8 cellular contexts compared by ENCODE assay signal in genomic region chr10:50738974-50739617, GRCh38. TPM values are rescaled to one million over a fixed set of nuclear protein-coding genes. Genes with fewer than 3 reads are reported as not detected.
DNase-seq lines count a peak whose midpoint lies in the region; ATAC-seq and TF ChIP-seq lines count a peak whose summit lies in the region.
"Not testable (repeated sequence)": the region's sequence is repeated elsewhere in the genome, so short reads cannot be mapped to it uniquely, and the experiment has no call there.

No MANE protein-coding gene starts in this region.

- peaks cover 0 to 11% (median 0%) of the 10 kb centered on the region in 4 donors for H3K27me3 ChIP-seq in esophagus squamous epithelium
- H3K27me3 ChIP-seq in right lobe of liver; parathyroid adenoma (ENCODE audit: control insufficient read depth, insufficient read depth, low read length): not testable (repeated sequence)

- peak overlapping the region; percentile 93 for H3K4me3 Mint-ChIP-seq in T-helper 2 cell treated with Interferon-gamma antibody and Interleukin-4, amounts not matched to agents 5 μg/mL and 100 μg/mL, for 36 hours
- H3K4me3 Mint-ChIP-seq in type B pancreatic cell: peak overlapping the region; percentile 99

- peak overlapping the region; percentile 75 for H3K27ac Mint-ChIP-seq in T-helper 2 cell treated with Interferon-gamma antibody and Interleukin-4, amounts not matched to agents 5 μg/mL and 100 μg/mL, for 36 hours
- H3K27ac Mint-ChIP-seq in type B pancreatic cell: peak overlapping the region; percentile 87

- peak overlapping the region; percentile 77 for H3K4me3 ChIP-seq in astrocyte of the spinal cord (ENCODE audit: low read depth, low read length)
- H3K4me3 ChIP-seq in esophagus squamous epithelium: peak overlapping the region; percentile 61 to 80 (median 66)
- peak overlapping the region; percentile 56 to 77 (median 69) for H3K4me3 ChIP-seq in right lobe of liver
- peak overlapping the region; percentile 65 for H3K4me3 ChIP-seq in parathyroid adenoma (ENCODE audit: low read depth, low read length)

- TF ChIP-seq CTCF in astrocyte of the spinal cord (IDR thresholded peaks at IDR 0.05; ENCODE audit: low read depth, low read length); esophagus squamous epithelium (IDR thresholded peaks at IDR 0.05); right lobe of liver (IDR thresholded peaks at IDR 0.05); parathyroid adenoma (IDR thresholded peaks at IDR 0.05); type B pancreatic cell (conservative IDR thresholded peaks at IDR 0.05): not testable (repeated sequence)

- peaks cover 33% of the 10 kb centered on the region for H3K27me3 Mint-ChIP-seq in T-helper 2 cell treated with Interferon-gamma antibody and Interleukin-4, amounts not matched to agents 5 μg/mL and 100 μg/mL, for 36 hours (ENCODE audit: low read depth)
- H3K27me3 Mint-ChIP-seq in type B pancreatic cell: peaks cover 27% of the 10 kb centered on the region

- peaks cover 12% of the 10 kb centered on the region for H3K4me1 Mint-ChIP-seq in T-helper 2 cell treated with Interferon-gamma antibody and Interleukin-4, amounts not matched to agents 5 μg/mL and 100 μg/mL, for 36 hours (ENCODE audit: low read depth)
- not testable (repeated sequence) for H3K4me1 Mint-ChIP-seq in type B pancreatic cell (ENCODE audit: unreplicated experiment)

- peak overlapping the region; percentile 100 for H2AFZ ChIP-seq in parathyroid adenoma

- WGBS in esophagus squamous epithelium, 2 donors: 65 to 100% methylated on average over 2 to 10 of the region's 23 CpGs
- 58% methylated on average over 10 of the region's 23 CpGs for WGBS in right lobe of liver (ENCODE audit: insufficient coverage, low coverage, low lambda C conversion rate, missing lambda C conversion rate)

- peak overlapping the region; percentile 90 for H3K9ac ChIP-seq in ES-I3 (ENCODE audit: low read depth, low read length)
- peak overlapping the region; percentile 20 for H3K9ac ChIP-seq in parathyroid adenoma

- H3K27ac ChIP-seq in esophagus squamous epithelium: peak overlapping the region; percentile 74 to 82 (median 78)
- H3K27ac ChIP-seq in right lobe of liver: peak overlapping the region; percentile 48 to 68 (median 59)
- H3K27ac ChIP-seq in parathyroid adenoma: peak overlapping the region; percentile 76

- H3K9me3 Mint-ChIP-seq in T-helper 2 cell treated with Interferon-gamma antibody and Interleukin-4, amounts not matched to agents 5 μg/mL and 100 μg/mL, for 36 hours; type B pancreatic cell: not testable (repeated sequence)

- not testable (repeated sequence) for H3K9me3 ChIP-seq in ES-I3 (ENCODE audit: control insufficient read depth, insufficient read depth, low read length); esophagus squamous epithelium; right lobe of liver; parathyroid adenoma (ENCODE audit: control insufficient read depth, low read length)

- H3K4me2 ChIP-seq in parathyroid adenoma (ENCODE audit: low read length): peak overlapping the region; percentile 86

- in situ Hi-C loops in astrocyte of the spinal cord (cut with HindIII; ENCODE audit: low sequenced_read_pairs): not testable (repeated sequence)

- ATAC-seq in HG03558 (IDR thresholded peaks at IDR 0.05; ENCODE audit: extremely low read depth, unreplicated experiment): peak; percentile 3
- ATAC-seq in right lobe of liver: not testable (repeated sequence)

- not testable (repeated sequence) for H3K36me3 Mint-ChIP-seq in T-helper 2 cell treated with Interferon-gamma antibody and Interleukin-4, amounts not matched to agents 5 μg/mL and 100 μg/mL, for 36 hours (ENCODE audit: low read depth); type B pancreatic cell

- H3K79me2 ChIP-seq in parathyroid adenoma: not testable (repeated sequence)

- H3K36me3 ChIP-seq in ES-I3 (ENCODE audit: insufficient read depth, low read length); esophagus squamous epithelium; right lobe of liver; parathyroid adenoma (ENCODE audit: control insufficient read depth, insufficient read depth, low read length): not testable (repeated sequence)

- not testable (repeated sequence) for H3K4me1 ChIP-seq in ES-I3 (ENCODE audit: insufficient read depth, low read length); right lobe of liver; parathyroid adenoma
- H3K4me1 ChIP-seq in esophagus squamous epithelium: peaks cover 0 to 14% (median 0%) of the 10 kb centered on the region in 3 donors

- not testable (repeated sequence) for DNase-seq in T-helper 2 cell treated with Interferon-gamma antibody and Interleukin-4, amounts not matched to agents 5 μg/mL and 100 μg/mL, for 36 hours (ENCODE audit: low spot score); astrocyte of the spinal cord (ENCODE audit: low read depth, low spot score); esophagus squamous epithelium (lab: John Stamatoyannopoulos, UW); right lobe of liver; type B pancreatic cell (ENCODE audit: extremely low spot score, unreplicated experiment)

- intact Hi-C loops in esophagus squamous epithelium (cut with DNase I); right lobe of liver (cut with DNase I): not testable (repeated sequence)

- not testable (repeated sequence) for TF ChIP-seq POLR2A in esophagus squamous epithelium (IDR thresholded peaks at IDR 0.05); right lobe of liver (IDR thresholded peaks at IDR 0.05)

RNA-seq across cellular contexts. Expression of gene ASAH2B, which starts 0.6 kb away (rescaled TPM):
- total RNA-seq in esophagus squamous epithelium (1 to 10 TPM; 1.0 to 2.5 (median 2.1) TPM), right lobe of liver (1 to 10 TPM; 2.5 to 5.5 (median 4.0) TPM), type B pancreatic cell (ENCODE audit: low replicate concordance) (3.7 and 6.0 TPM in 2 replicates)
